23 cellular contexts compared by ENCODE assay signal in genomic region chrX:12315526-12315925, GRCh38.
A peak's percentile ranks its signal among the peaks of the same experiment; 100 is the strongest.
DNase-seq lines count a peak whose midpoint lies in the region; ATAC-seq, FAIRE-seq and TF ChIP-seq lines count a peak whose summit lies in the region.
"Had no signal": no experiment of that assay in that cellular context is flagged by ENCODE, and none has a peak within 500 bp of the region (broad histone marks: within the 10 kb centered on the region; RNA-seq: fewer than 3 reads in every experiment).

No MANE protein-coding gene starts in this region.

- H3K4me3 ChIP-seq in pancreas, result no peak overlapping the region
- H3K4me3 ChIP-seq: K562 had no signal

- ATAC-seq in HG02588 (IDR thresholded peaks at IDR 0.05; ENCODE audit: unreplicated experiment), result no peak
- no peak for ATAC-seq in pancreas
- ATAC-seq: HCT116, K562 had no signal

- no peaks in the 10 kb centered on the region for H3K36me3 ChIP-seq in pancreas

- no peak for TF ChIP-seq CTCF in pancreas (IDR thresholded peaks at IDR 0.05)

- in situ Hi-C loops in G401 (cut with HindIII; ENCODE audit: low sequenced_read_pairs), result no loop called here

- peak; percentile 6 for DNase-seq in EL
- DNase-seq in LHCN-M2 (ENCODE audit: low read depth), result peak; percentile 49
- DNase-seq in fibroblast of peridontal ligament (ENCODE audit: extremely low read depth), result peak; percentile 8
- no peak for DNase-seq in C1 segment of cervical spinal cord (lab: John Stamatoyannopoulos, UW)
- DNase-seq in G401 (ENCODE audit: low spot score), result no peak
- no peak for DNase-seq in pancreas
- DNase-seq: DMS53, NCI-H1092 treated with DMSO at 0.1 percent for 48 hours, NCI-H1436 treated with DMSO at 0.1 percent for 48 hours, NCI-H1930, NCI-H2227 treated with DMSO at 0.1 percent for 48 hours, NCI-H510A, NCI-H748 treated with DMSO at 0.1 percent for 48 hours, SHP77 treated with DMSO at 0.1 percent for 48 hours, SK-N-SH, T-helper 2 cell had no signal

- 33 to 38% methylated on average over 2 of the region's 2 CpGs for WGBS in pancreas, 2 donors

- no peak for FAIRE-seq in pancreas (lab: Jason Lieb, UNC)
- FAIRE-seq: D721Med, GM12891, H1, K562 had no signal

- H3K9me3 ChIP-seq in pancreas, result no peaks in the 10 kb centered on the region
- H3K9me3 ChIP-seq: SK-N-SH had no signal

- H3K27ac ChIP-seq in pancreas, result no peak overlapping the region
- H3K27ac ChIP-seq: RWPE1 had no signal

- H3K27me3 ChIP-seq in pancreas, result peaks cover 0 to 8% (median 0%) of the 10 kb centered on the region in 4 donors

- intact Hi-C loops in pancreas (cut with DNase I), result no loop called here

- H3K4me1 ChIP-seq in pancreas, result no peaks in the 10 kb centered on the region

Comparison
In these comparisons a context has a peak if more than half of its experiments do, and no peak if none do; other contexts are left out.
1. DNase-seq: peak in EL (single experiment), LHCN-M2 (single experiment) and fibroblast of peridontal ligament (single experiment); none in C1 segment of cervical spinal cord (0 of 14), G401 (single experiment) and pancreas (0 of 6).